Comparison of ENCODE assay signal across 1 cellular context in genomic region chr9:71733176-71733575, GRCh38.
TF ChIP-seq lines count a peak whose summit lies in the region.

No MANE protein-coding gene starts in this region.

TF ChIP-seq in GM23338, 12 proteins besides CTCF, POLR2A, EP300 and RAD21 (continued from another document):
- TF ChIP-seq JUNB (IDR thresholded peaks at IDR 0.05; ENCODE audit: unreplicated experiment) = no peak
- TF ChIP-seq CREB1 (CRISPR knock-in tag; IDR thresholded peaks at IDR 0.05; ENCODE audit: low read depth) = no peak
- no peak for TF ChIP-seq STAT1 (IDR thresholded peaks at IDR 0.05; ENCODE audit: unreplicated experiment)
- TF ChIP-seq ETS1 (IDR thresholded peaks at IDR 0.05) = no peak
- TF ChIP-seq EZH2phosphoT487 (IDR thresholded peaks at IDR 0.05; ENCODE audit: unreplicated experiment) = no peak
- no peak for TF ChIP-seq ZNF462 (CRISPR knock-in tag; IDR thresholded peaks at IDR 0.05)
- TF ChIP-seq EZH2 (IDR thresholded peaks at IDR 0.05; ENCODE audit: low read depth, unreplicated experiment) = no peak
- TF ChIP-seq POLR2AphosphoS5 (IDR thresholded peaks at IDR 0.05; ENCODE audit: low read depth) = no peak
- no peak for TF ChIP-seq ZNF331 (CRISPR knock-in tag; IDR thresholded peaks at IDR 0.05; ENCODE audit: low read depth)
